Comparison of ENCODE assay signal across 12 cellular contexts in genomic region chr11:43736502-43737193, GRCh38. TPM values are rescaled to one million over a fixed set of nuclear protein-coding genes. Genes with fewer than 3 reads are reported as not detected.
DNase-seq lines count a peak whose midpoint lies in the region; ATAC-seq and TF ChIP-seq lines count a peak whose summit lies in the region.
"Had no signal": no experiment of that assay in that cellular context is flagged by ENCODE, and none has a peak within 500 bp of the region (broad histone marks: within the 10 kb centered on the region; RNA-seq: fewer than 3 reads in every experiment).

No MANE protein-coding gene starts in this region.

- H3K36me3 ChIP-seq in mesodermal cell (ENCODE audit: control insufficient read depth, insufficient read depth, low read length) (peaks cover 30% of the 10 kb centered on the region), vagina (peaks cover 0 to 12% of the 10 kb centered on the region in 2 donors)

- no peak for TF ChIP-seq POLR2A in vagina (IDR thresholded peaks at IDR 0.05)

- H3K9me3 ChIP-seq in mesodermal cell (ENCODE audit: control insufficient read depth, low read length) (no peaks in the 10 kb centered on the region), vagina (no peaks in the 10 kb centered on the region)

- TF ChIP-seq CTCF in AG10803 (conservative IDR thresholded peaks at IDR 0.05; ENCODE audit: low read length), result no peak
- TF ChIP-seq CTCF in vagina (IDR thresholded peaks at IDR 0.05), result no peak

- WGBS in mesodermal cell (ENCODE audit: insufficient coverage in 2 of 2), 2 experiments, result 76 to 92% methylated on average over 3 to 5 of the region's 5 CpGs

- H3K27ac ChIP-seq in mesodermal cell (ENCODE audit: low read depth, low read length, severe bottlenecking) (peak overlapping the region; percentile 24), vagina (no peak overlapping the region)

- H3K9me3 Mint-ChIP-seq in activated naive CD4-positive, alpha-beta T cell treated with anti-CD3 and anti-CD28 coated beads, Interleukin-2, amount 50 U/mL, for 72 hours, result peaks cover 3 to 5% of the 10 kb centered on the region in 2 donors

- H3K36me3 Mint-ChIP-seq in activated naive CD4-positive, alpha-beta T cell treated with anti-CD3 and anti-CD28 coated beads, Interleukin-2, amount 50 U/mL, for 72 hours, result peaks cover 24 to 40% of the 10 kb centered on the region in 2 donors

- DNase-seq in AG10803 (ENCODE audit: low read depth) (peak; percentile 64), M059J (ENCODE audit: low read depth) (peak; percentile 72), cerebellum (ENCODE audit: low spot score) (peak; percentile 21), vagina (ENCODE audit: extremely low spot score in 2 of 2) (no peak), GOT3 (lab: John Stamatoyannopoulos, UW) (no peak)
- no peak for DNase-seq in activated naive CD4-positive, alpha-beta T cell treated with anti-CD3 and anti-CD28 coated beads, Interleukin-2, amount 50 U/mL, for 72 hours (ENCODE audit: low spot score in 2 of 2)
- no peak for DNase-seq in stimulated activated CD4-positive, alpha-beta T cell treated with anti-CD3 and anti-CD28 coated beads, Interleukin-4, amount 100 ng/mL, for 1 hour
- DNase-seq: activated gamma-delta T cell, DMS79 treated with DMSO at 0.1 percent for 48 hours, NCI-H524 had no signal

- no peak overlapping the region for H3K27ac Mint-ChIP-seq in activated naive CD4-positive, alpha-beta T cell treated with anti-CD3 and anti-CD28 coated beads, Interleukin-2, amount 50 U/mL, for 72 hours

- H3K4me3 ChIP-seq in AG10803 (ENCODE audit: low read length), result peak overlapping the region; percentile 2; the same call in 1 of the 2 replicates
- no peak overlapping the region for H3K4me3 ChIP-seq in mesodermal cell (ENCODE audit: extremely low read depth, insufficient read depth, low read length, poor library complexity, severe bottlenecking)
- no peak overlapping the region for H3K4me3 ChIP-seq in vagina
- H3K4me3 ChIP-seq: lung had no signal

- ATAC-seq in activated naive CD4-positive, alpha-beta T cell treated with anti-CD3 and anti-CD28 coated beads, Interleukin-2, amount 50 U/mL, for 72 hours, result no peak

- peaks cover 35% of the 10 kb centered on the region for H3K4me1 ChIP-seq in mesodermal cell (ENCODE audit: control insufficient read depth, insufficient read depth, low read length, poor library complexity, severe bottlenecking)
- peaks cover 32% of the 10 kb centered on the region for H3K4me1 ChIP-seq in vagina

- intact Hi-C loops in vagina (cut with DNase I), result no loop called here

- H3K27me3 ChIP-seq in vagina, result no peaks in the 10 kb centered on the region

RNA-seq across cellular contexts. Expression of gene HSD17B12, which starts 56.1 kb away (rescaled TPM):
- 82.3 and 110 TPM in 2 replicates for total RNA-seq in M059J (2014; rRNA removed; shearing (Covaris generic))
- total RNA-seq in cerebellum (96.3 TPM), vagina (48.4 TPM)
- polyA plus RNA-seq in mesodermal cell (2013, experiment 1 of 2), result 147 TPM
- polyA plus RNA-seq in mesodermal cell (2013, experiment 2 of 2), result 147 TPM
- 10 to 100 TPM; 38.7 to 55.7 TPM for total RNA-seq in activated naive CD4-positive, alpha-beta T cell treated with anti-CD3 and anti-CD28 coated beads, Interleukin-2, amount 50 U/mL, for 72 hours

Comparison
In these comparisons a context has a peak if more than half of its experiments do, and no peak if none do; other contexts are left out.
1. DNase-seq: peak in AG10803 (single experiment), M059J (single experiment) and cerebellum (single experiment); none in vagina (0 of 2), activated naive CD4-positive, alpha-beta T cell treated with anti-CD3 and anti-CD28 coated beads, Interleukin-2, amount 50 U/mL, for 72 hours (0 of 2), stimulated activated CD4-positive, alpha-beta T cell treated with anti-CD3 and anti-CD28 coated beads, Interleukin-4, amount 100 ng/mL, for 1 hour (single experiment) and GOT3 (single experiment).